1 cellular context compared by ENCODE assay signal in the genomic region with DNA sequence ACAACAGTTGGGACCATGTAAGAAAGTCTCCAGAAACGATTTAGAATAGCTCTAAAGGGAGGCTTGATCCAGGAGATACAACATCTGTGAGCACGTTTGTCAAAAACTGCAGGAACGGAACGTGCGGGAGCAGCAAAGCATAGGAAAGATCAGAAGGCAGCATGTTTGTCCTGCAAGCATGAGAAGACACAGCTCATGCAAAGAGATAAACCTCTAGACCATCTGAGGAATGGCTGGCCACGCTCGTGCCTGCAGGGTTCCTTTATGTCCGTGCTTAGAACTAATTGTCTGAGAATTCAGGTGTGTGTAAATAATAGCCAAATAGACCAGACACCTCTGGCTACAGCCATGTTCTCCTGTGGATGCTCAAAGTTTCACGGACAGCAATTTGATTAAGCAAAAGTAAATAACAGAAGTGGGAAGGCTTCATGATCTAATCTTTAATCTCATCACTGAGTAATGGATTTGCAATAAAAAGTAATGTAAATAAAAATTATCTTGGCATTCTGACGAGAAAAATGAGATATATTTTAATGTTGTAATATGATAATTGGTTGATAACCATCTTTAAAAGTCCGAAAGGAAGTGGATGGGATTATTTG.
TF ChIP-seq lines count a peak whose summit lies in the region.

No MANE protein-coding gene starts in this region.

TF ChIP-seq in GM23338, 12 proteins besides CTCF, POLR2A, EP300 and RAD21 (continued from another document):
- TF ChIP-seq, protein P1, sequence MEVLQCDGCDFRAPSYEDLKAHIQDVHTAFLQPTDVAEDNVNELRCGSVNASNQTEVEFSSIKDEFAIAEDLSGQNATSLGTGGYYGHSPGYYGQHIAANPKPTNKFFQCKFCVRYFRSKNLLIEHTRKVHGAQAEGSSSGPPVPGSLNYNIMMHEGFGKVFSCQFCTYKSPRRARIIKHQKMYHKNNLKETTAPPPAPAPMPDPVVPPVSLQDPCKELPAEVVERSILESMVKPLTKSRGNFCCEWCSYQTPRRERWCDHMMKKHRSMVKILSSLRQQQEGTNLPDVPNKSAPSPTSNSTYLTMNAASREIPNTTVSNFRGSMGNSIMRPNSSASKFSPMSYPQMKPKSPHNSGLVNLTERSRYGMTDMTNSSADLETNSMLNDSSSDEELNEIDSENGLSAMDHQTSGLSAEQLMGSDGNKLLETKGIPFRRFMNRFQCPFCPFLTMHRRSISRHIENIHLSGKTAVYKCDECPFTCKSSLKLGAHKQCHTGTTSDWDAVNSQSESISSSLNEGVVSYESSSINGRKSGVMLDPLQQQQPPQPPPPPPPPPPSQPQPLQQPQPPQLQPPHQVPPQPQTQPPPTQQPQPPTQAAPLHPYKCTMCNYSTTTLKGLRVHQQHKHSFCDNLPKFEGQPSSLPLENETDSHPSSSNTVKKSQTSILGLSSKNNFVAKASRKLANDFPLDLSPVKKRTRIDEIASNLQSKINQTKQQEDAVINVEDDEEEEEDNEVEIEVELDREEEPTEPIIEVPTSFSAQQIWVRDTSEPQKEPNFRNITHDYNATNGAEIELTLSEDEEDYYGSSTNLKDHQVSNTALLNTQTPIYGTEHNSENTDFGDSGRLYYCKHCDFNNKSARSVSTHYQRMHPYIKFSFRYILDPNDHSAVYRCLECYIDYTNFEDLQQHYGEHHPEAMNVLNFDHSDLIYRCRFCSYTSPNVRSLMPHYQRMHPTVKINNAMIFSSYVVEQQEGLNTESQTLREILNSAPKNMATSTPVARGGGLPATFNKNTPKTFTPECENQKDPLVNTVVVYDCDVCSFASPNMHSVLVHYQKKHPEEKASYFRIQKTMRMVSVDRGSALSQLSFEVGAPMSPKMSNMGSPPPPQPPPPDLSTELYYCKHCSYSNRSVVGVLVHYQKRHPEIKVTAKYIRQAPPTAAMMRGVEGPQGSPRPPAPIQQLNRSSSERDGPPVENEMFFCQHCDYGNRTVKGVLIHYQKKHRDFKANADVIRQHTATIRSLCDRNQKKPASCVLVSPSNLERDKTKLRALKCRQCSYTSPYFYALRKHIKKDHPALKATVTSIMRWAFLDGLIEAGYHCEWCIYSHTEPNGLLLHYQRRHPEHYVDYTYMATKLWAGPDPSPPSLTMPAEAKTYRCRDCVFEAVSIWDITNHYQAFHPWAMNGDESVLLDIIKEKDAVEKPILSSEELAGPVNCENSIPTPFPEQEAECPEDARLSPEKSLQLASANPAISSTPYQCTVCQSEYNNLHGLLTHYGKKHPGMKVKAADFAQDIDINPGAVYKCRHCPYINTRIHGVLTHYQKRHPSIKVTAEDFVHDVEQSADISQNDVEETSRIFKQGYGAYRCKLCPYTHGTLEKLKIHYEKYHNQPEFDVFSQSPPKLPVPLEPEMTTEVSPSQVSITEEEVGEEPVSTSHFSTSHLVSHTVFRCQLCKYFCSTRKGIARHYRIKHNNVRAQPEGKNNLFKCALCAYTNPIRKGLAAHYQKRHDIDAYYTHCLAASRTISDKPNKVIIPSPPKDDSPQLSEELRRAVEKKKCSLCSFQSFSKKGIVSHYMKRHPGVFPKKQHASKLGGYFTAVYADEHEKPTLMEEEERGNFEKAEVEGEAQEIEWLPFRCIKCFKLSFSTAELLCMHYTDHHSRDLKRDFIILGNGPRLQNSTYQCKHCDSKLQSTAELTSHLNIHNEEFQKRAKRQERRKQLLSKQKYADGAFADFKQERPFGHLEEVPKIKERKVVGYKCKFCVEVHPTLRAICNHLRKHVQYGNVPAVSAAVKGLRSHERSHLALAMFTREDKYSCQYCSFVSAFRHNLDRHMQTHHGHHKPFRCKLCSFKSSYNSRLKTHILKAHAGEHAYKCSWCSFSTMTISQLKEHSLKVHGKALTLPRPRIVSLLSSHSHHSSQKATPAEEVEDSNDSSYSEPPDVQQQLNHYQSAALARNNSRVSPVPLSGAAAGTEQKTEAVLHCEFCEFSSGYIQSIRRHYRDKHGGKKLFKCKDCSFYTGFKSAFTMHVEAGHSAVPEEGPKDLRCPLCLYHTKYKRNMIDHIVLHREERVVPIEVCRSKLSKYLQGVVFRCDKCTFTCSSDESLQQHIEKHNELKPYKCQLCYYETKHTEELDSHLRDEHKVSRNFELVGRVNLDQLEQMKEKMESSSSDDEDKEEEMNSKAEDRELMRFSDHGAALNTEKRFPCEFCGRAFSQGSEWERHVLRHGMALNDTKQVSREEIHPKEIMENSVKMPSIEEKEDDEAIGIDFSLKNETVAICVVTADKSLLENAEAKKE (CRISPR knock-in tag; IDR thresholded peaks at IDR 0.05), result no peak
- TF ChIP-seq JUNB (IDR thresholded peaks at IDR 0.05; ENCODE audit: unreplicated experiment), result no peak
- no peak for TF ChIP-seq CREB1 (CRISPR knock-in tag; IDR thresholded peaks at IDR 0.05; ENCODE audit: low read depth)
